ENCODE assay signal across 8 cellular contexts in genomic region chr6:18155273-18155863, GRCh38. TPM values are rescaled to one million over a fixed set of nuclear protein-coding genes. Genes with fewer than 3 reads are reported as not detected.
DNase-seq lines count a peak whose midpoint lies in the region; ATAC-seq, FAIRE-seq and TF ChIP-seq lines count a peak whose summit lies in the region.

Gene KDM1B, plus strand, starts transcription at chr6:18155422. Its CDS starts 4,474 bp downstream, at chr6:18159896.

- H3K9ac ChIP-seq in neural cell (ENCODE audit: low read length): peak within 1 kb of the TSS; percentile 77

- peak within 1 kb of the TSS; percentile 76 for H3K4me2 ChIP-seq in neural cell (ENCODE audit: low read length)

- H3K79me2 ChIP-seq in neural cell (replicated peaks; ENCODE audit: insufficient read depth, low read length): no peaks in the 10 kb centered on the region

- TF ChIP-seq EP300 in neural cell (conservative IDR thresholded peaks at IDR 0.05; ENCODE audit: poor library complexity, severe bottlenecking): peak; percentile 28

- ATAC-seq in GM21619 (IDR thresholded peaks at IDR 0.05; ENCODE audit: unreplicated experiment): peak; percentile 82

- H3K9me3 ChIP-seq in neural cell (ENCODE audit: low read length): no peaks in the 10 kb centered on the region

- H3K36me3 ChIP-seq in neural cell (ENCODE audit: insufficient read depth, low read length): no peaks in the 10 kb centered on the region

- FAIRE-seq in RCC 7860 (lab: Jason Lieb, UNC): no peak

- TF ChIP-seq CTCF in fibroblast of villous mesenchyme (IDR thresholded peaks at IDR 0.05; ENCODE audit: insufficient read depth, low read depth, low read length): no peak
- no peak for TF ChIP-seq CTCF in neural cell (IDR thresholded peaks at IDR 0.05; ENCODE audit: poor library complexity, severe bottlenecking)

- TF ChIP-seq RAD21 in neural cell (conservative IDR thresholded peaks at IDR 0.05): no peak

- DNase-seq in Daoy (ENCODE audit: low read depth): peak; percentile 99
- peak; percentile 94 for DNase-seq in Jurkat, Clone E6-1 (ENCODE audit: low read depth, low spot score)
- DNase-seq in RCC 7860 (ENCODE audit: low spot score): peak; percentile 93
- peak; percentile 99 for DNase-seq in activated effector memory CD4-positive, alpha-beta T cell treated with Interleukin-2 at 50 U/mL for 16 hours
- peak; percentile 99 for DNase-seq in fibroblast of villous mesenchyme (ENCODE audit: low read depth)
- DNase-seq in substantia nigra (lab: John Stamatoyannopoulos, UW): peak in 13 of 49 donors; percentile 48 to 100 (median 99)

- H3K27me3 ChIP-seq in neural cell (ENCODE audit: insufficient read depth, low read depth, low read length): no peaks in the 10 kb centered on the region

- H4K20me1 ChIP-seq in neural cell (ENCODE audit: insufficient read depth): no peaks in the 10 kb centered on the region

- no peaks in the 10 kb centered on the region for H3K9me2 ChIP-seq in neural cell (ENCODE audit: insufficient read depth, low read length)

- peak within 1 kb of the TSS; percentile 69 for H3K27ac ChIP-seq in neural cell (ENCODE audit: low read length)
- H3K27ac ChIP-seq in substantia nigra (ENCODE audit: low read depth, low read length, poor library complexity, severe bottlenecking): peak within 1 kb of the TSS; percentile 80

- no peaks in the 10 kb centered on the region for H3F3A ChIP-seq in neural cell (ENCODE audit: insufficient read depth, low read length, poor library complexity, severe bottlenecking)

- peak within 1 kb of the TSS; percentile 96 for H3K4me3 ChIP-seq in Jurkat, Clone E6-1 (ENCODE audit: low read length)
- H3K4me3 ChIP-seq in fibroblast of villous mesenchyme (ENCODE audit: low read depth, low read length) (peak within 1 kb of the TSS; percentile 98), neural cell (ENCODE audit: low read length) (peak within 1 kb of the TSS; percentile 92)

- peak within 1 kb of the TSS; percentile 63 for H2AFZ ChIP-seq in neural cell (ENCODE audit: low read depth, low read length)

TF ChIP-seq in neural cell, 6 proteins besides CTCF, POLR2A, EP300 and RAD21:
- TF ChIP-seq REST (IDR thresholded peaks at IDR 0.05; ENCODE audit: borderline replicate concordance) (no peak), POLR2AphosphoS5 (IDR thresholded peaks at IDR 0.05) (no peak), EZH2 (IDR thresholded peaks at IDR 0.05; ENCODE audit: borderline replicate concordance, insufficient read depth, low read length, poor library complexity, severe bottlenecking) (no peak), SMC3 (conservative IDR thresholded peaks at IDR 0.05; ENCODE audit: poor library complexity) (no peak), MXI1 (conservative IDR thresholded peaks at IDR 0.05; ENCODE audit: poor library complexity, severe bottlenecking) (peak; percentile 64), TAF1 (IDR thresholded peaks at IDR 0.05; ENCODE audit: low read depth) (no peak)

RNA-seq across cellular contexts. Expression of gene KDM1B, which starts in this region (rescaled TPM):
- 14.3 and 17.4 TPM in 2 replicates for total RNA-seq in Daoy (2014; rRNA removed; shearing (Covaris generic))
- polyA plus RNA-seq in Jurkat, Clone E6-1 (2012; ENCODE audit: insufficient read depth, insufficient read length): 29.5 TPM
- total RNA-seq in fibroblast of villous mesenchyme: 14.2 and 17.3 TPM in 2 replicates
- polyA plus RNA-seq in neural cell: 19.6 and 24.5 TPM in 2 replicates
- 44.3 and 46.1 TPM in 2 replicates for polyA minus RNA-seq in neural cell
